8 cellular contexts compared by ENCODE assay signal in genomic region chr5:62412549-62413329, GRCh38. TPM values are rescaled to one million over a fixed set of nuclear protein-coding genes. Genes with fewer than 3 reads are reported as not detected.
DNase-seq lines count a peak whose midpoint lies in the region; ATAC-seq and TF ChIP-seq lines count a peak whose summit lies in the region.

TSS of gene IPO11 (plus strand) at chr5:62412763. CDS start at chr5:62437280, 24,517 bp downstream.

- H3K27me3 Mint-ChIP-seq in T-helper 1 cell treated with Interleukin-12 subunit alpha and Interleukin-12 subunit beta and Interleukin-4 antibody, amounts not matched to agents 30 μg/mL and 1 μg/mL, for 36 hours (ENCODE audit: low read depth): no peaks in the 10 kb centered on the region

- peaks cover 17% of the 10 kb centered on the region for H3K4me1 Mint-ChIP-seq in T-helper 1 cell treated with Interleukin-12 subunit alpha and Interleukin-12 subunit beta and Interleukin-4 antibody, amounts not matched to agents 30 μg/mL and 1 μg/mL, for 36 hours (ENCODE audit: low read depth)

- TF ChIP-seq CTCF in GM13977 (IDR thresholded peaks at IDR 0.05; ENCODE audit: extremely low read depth, insufficient read depth, missing control alignments) (no peak), heart right ventricle (IDR thresholded peaks at IDR 0.05) (no peak), upper lobe of left lung (IDR thresholded peaks at IDR 0.05) (no peak)

- H3K27ac ChIP-seq in heart right ventricle (peak within 1 kb of the TSS in 9 of 10 donors; percentile 54 to 85 (median 66)), upper lobe of left lung (peak within 1 kb of the TSS; percentile 69 to 86 (median 79))

- H3K27me3 ChIP-seq in heart right ventricle (no peaks in the 10 kb centered on the region), upper lobe of left lung (no peaks in the 10 kb centered on the region)

- intact Hi-C loops in heart right ventricle (cut with DNase I): loop anchor here in 1 of 10 donors (5.0 kb wide), 1 partner anchor 105 kb away; the partner anchor contains the start of gene KIF2A
- intact Hi-C loops in posterior cingulate gyrus (cut with DNase I): no loop called here

- H3K36me3 ChIP-seq in heart right ventricle (no peaks in the 10 kb centered on the region), upper lobe of left lung (no peaks in the 10 kb centered on the region)

- 0% methylated on average over 66 of the region's 66 CpGs for WGBS in heart right ventricle, 2 donors
- WGBS in upper lobe of left lung, 2 donors: 0 to 1% methylated on average over 28 to 62 of the region's 66 CpGs

- TF ChIP-seq POLR2A in upper lobe of left lung (IDR thresholded peaks at IDR 0.05): peak in 2 of 4 donors; percentile 59 to 82

- H3K4me3 Mint-ChIP-seq in T-helper 1 cell treated with Interleukin-12 subunit alpha and Interleukin-12 subunit beta and Interleukin-4 antibody, amounts not matched to agents 30 μg/mL and 1 μg/mL, for 36 hours: peak within 1 kb of the TSS; percentile 85

- in situ Hi-C loops in GM13977 (cut with MboI; ENCODE audit: low pct_unique_long_range_greater_than_20kb, low sequenced_read_pairs, unreplicated experiment): no loop called here

- peak in 1 of 4 donors; percentile 34 for TF ChIP-seq EP300 in upper lobe of left lung (IDR thresholded peaks at IDR 0.05)

- peaks cover 0 to 1% (median 0%) of the 10 kb centered on the region in 11 donors for H3K9me3 ChIP-seq in heart right ventricle
- no peaks in the 10 kb centered on the region for H3K9me3 ChIP-seq in upper lobe of left lung

- H3K4me1 ChIP-seq in heart right ventricle (peaks cover 0 to 21% (median 13%) of the 10 kb centered on the region in 9 donors), upper lobe of left lung (peaks cover 9 to 18% (median 14%) of the 10 kb centered on the region in 4 donors)

- H3K36me3 Mint-ChIP-seq in T-helper 1 cell treated with Interleukin-12 subunit alpha and Interleukin-12 subunit beta and Interleukin-4 antibody, amounts not matched to agents 30 μg/mL and 1 μg/mL, for 36 hours (ENCODE audit: low read depth): peaks cover 3% of the 10 kb centered on the region

- peak within 1 kb of the TSS; percentile 73 to 98 (median 88) for H3K4me3 ChIP-seq in heart right ventricle
- H3K4me3 ChIP-seq in upper lobe of left lung: peak within 1 kb of the TSS; percentile 83 to 99 (median 93)

- peak within 1 kb of the TSS; percentile 90 for H3K27ac Mint-ChIP-seq in T-helper 1 cell treated with Interleukin-12 subunit alpha and Interleukin-12 subunit beta and Interleukin-4 antibody, amounts not matched to agents 30 μg/mL and 1 μg/mL, for 36 hours

- H3K9me3 Mint-ChIP-seq in T-helper 1 cell treated with Interleukin-12 subunit alpha and Interleukin-12 subunit beta and Interleukin-4 antibody, amounts not matched to agents 30 μg/mL and 1 μg/mL, for 36 hours: no peaks in the 10 kb centered on the region

- ATAC-seq in HG02884 (IDR thresholded peaks at IDR 0.05; ENCODE audit: unreplicated experiment): peak; percentile 94
- peak; percentile 98 to 99 (median 99) for ATAC-seq in heart right ventricle
- peak; percentile 98 to 99 for ATAC-seq in upper lobe of left lung (ENCODE audit: low FRiP score in 2 of 2)

- DNase-seq in GM13977 (ENCODE audit: low spot score): peak; percentile 95
- DNase-seq in NCI-H1694 (lab: John Stamatoyannopoulos, UW): peak; percentile 95
- peak; percentile 99 for DNase-seq in amniotic stem cell (lab: John Stamatoyannopoulos, UW)
- DNase-seq in heart right ventricle: peak; percentile 98 to 99
- DNase-seq in posterior cingulate gyrus: peak; percentile 95 to 100 (median 98)
- DNase-seq in upper lobe of left lung: peak; percentile 98 to 99

RNA-seq across cellular contexts. Expression of gene IPO11, which starts in this region (rescaled TPM):
- total RNA-seq in heart right ventricle (10 to 100 TPM; 23.9 to 39.3 (median 32.9) TPM), upper lobe of left lung (10 to 100 TPM; 12.2 to 40.4 (median 18.8) TPM)
- polyA plus RNA-seq in heart right ventricle: 10 to 100 TPM in 1 of 2 donors, 1 to 10 TPM in 1; 7.8 to 11.0 TPM

Comparison
In these comparisons a context has a peak if more than half of its experiments do, and no peak if none do; other contexts are left out.
1. Peak in every context shown above with its lines: DNase-seq, ATAC-seq, H3K4me3 ChIP-seq and H3K27ac ChIP-seq.